8 cellular contexts compared by ENCODE assay signal in the genomic region with DNA sequence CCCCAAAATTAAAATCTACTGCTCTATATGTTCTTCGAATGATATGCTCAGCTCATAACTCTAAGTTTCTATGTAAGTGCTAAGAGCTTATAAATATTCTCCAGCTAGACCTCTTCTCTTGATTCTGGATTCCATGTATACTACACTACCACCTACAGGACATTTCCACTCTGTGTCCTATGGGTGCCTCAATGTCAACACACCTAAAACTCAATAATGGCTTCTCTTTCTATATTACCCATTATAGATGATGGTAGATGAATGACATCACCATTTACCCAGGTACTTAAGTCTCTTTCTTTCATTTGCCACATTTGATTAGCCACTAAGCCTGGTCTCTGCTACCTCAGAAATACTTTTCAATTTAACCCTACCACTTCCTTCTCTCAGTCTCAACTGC. TPM values are rescaled to one million over a fixed set of nuclear protein-coding genes. Genes with fewer than 3 reads are reported as not detected.
DNase-seq lines count a peak whose midpoint lies in the region; ATAC-seq and TF ChIP-seq lines count a peak whose summit lies in the region.

No MANE protein-coding gene starts in this region.

- no peak overlapping the region for H3K9ac ChIP-seq in HCT116 (ENCODE audit: low read length)

- H3K79me2 ChIP-seq in HCT116 (ENCODE audit: insufficient read depth, low read length) = no peaks in the 10 kb centered on the region

- peaks cover 13 to 28% of the 10 kb centered on the region in 2 experiments for H3K4me1 ChIP-seq in HCT116 (ENCODE audit: control insufficient read depth in 1 of 2, insufficient read depth in 2 of 2, low read length in 2 of 2)
- no peaks in the 10 kb centered on the region for H3K4me1 ChIP-seq in tibial artery

- H4K20me1 ChIP-seq in HCT116 (ENCODE audit: insufficient read depth) = no peaks in the 10 kb centered on the region

- ATAC-seq in HCT116 = peak; percentile 75

- H3K4me2 ChIP-seq in HCT116 (ENCODE audit: low read length) = no peak overlapping the region

- H3K9me3 ChIP-seq in HCT116 (ENCODE audit: control insufficient read depth in 1 of 2, insufficient read depth in 1 of 2, low read depth in 1 of 2, low read length in 2 of 2) (no peaks in the 10 kb centered on the region), tibial artery (no peaks in the 10 kb centered on the region)

- no peaks in the 10 kb centered on the region for H3K36me3 ChIP-seq in HCT116 (ENCODE audit: control insufficient read depth in 1 of 2, insufficient read depth in 2 of 2, low read length in 2 of 2)
- peaks cover 0 to 6% (median 0%) of the 10 kb centered on the region in 3 donors for H3K36me3 ChIP-seq in tibial artery

- H2AFZ ChIP-seq in HCT116 (ENCODE audit: low read depth, low read length, poor library complexity, severe bottlenecking) = no peak overlapping the region

- POLR2A ChIA-PET in HCT116 (lab: Charles Lee) = no interaction called here

- RAD21 ChIA-PET in HCT116 (lab: Charles Lee; ENCODE audit: low non-redundant PET in 1 of 2, low total read pairs in 2 of 2, uncharacterized antibody in 2 of 2, unreplicated experiment in 2 of 2) = interaction anchor here (0.7 to 2.1 kb wide), 3 partner anchors 87 to 240 kb away, joined by 3 to 13 read pairs (median 6); no protein-coding TSS in a partner anchor

- H3K9me2 ChIP-seq in HCT116 (ENCODE audit: insufficient read depth) = no peaks in the 10 kb centered on the region

- peak; percentile 27 for DNase-seq in HCT116 (ENCODE audit: low read depth, low spot score)
- peak; percentile 39 for DNase-seq in RKO (ENCODE audit: low spot score)
- DNase-seq in glomerular visceral epithelial cell (ENCODE audit: extremely low spot score) = peak; percentile 20
- no peak for DNase-seq in tibial artery
- DNase-seq in cerebellum (ENCODE audit: low spot score) = no peak
- DNase-seq in hypothalamus (lab: John Stamatoyannopoulos, UW) = no peak
- no peak for DNase-seq in activated CD4-positive, alpha-beta T cell treated with anti-CD3 and anti-CD28 coated beads, Interleukin-2, amount 50 U/mL, for 1 hour

- TF ChIP-seq CTCF in C4-2B (conservative IDR thresholded peaks at IDR 0.05) (peak; percentile 60), HCT116 (IDR thresholded peaks at IDR 0.05 in 2 of 3, conservative IDR thresholded peaks at IDR 0.05 in 1 of 3; ENCODE audit: borderline replicate concordance in 1 of 3, insufficient read depth in 1 of 3, low read depth in 2 of 3, low read length in 2 of 3) (peak; percentile 40 to 65 (median 58); a peak in 5 of 6 replicates), tibial artery (IDR thresholded peaks at IDR 0.05) (peak in 1 of 2 experiments; percentile 23)

- CTCF ChIA-PET in HCT116 (lab: Charles Lee) = interaction anchor here (0.6 to 2.2 kb wide), 7 partner anchors 9 to 240 kb away, joined by 3 to 17 read pairs (median 4); no protein-coding TSS in a partner anchor

- H3K27ac ChIP-seq in C4-2B (no peak overlapping the region), HCT116 (ENCODE audit: low read depth, low read length) (no peak overlapping the region), tibial artery (no peak overlapping the region)

- peak; percentile 73 for TF ChIP-seq RAD21 in HCT116 (IDR thresholded peaks at IDR 0.05; ENCODE audit: low read depth)

- intact Hi-C loops in HCT116 (cut with micrococcal nuclease) = loop anchor here (2.0 kb wide), 2 partner anchors 87 to 237 kb away; no protein-coding TSS in a partner anchor
- intact Hi-C loops in tibial artery (cut with DNase I; ENCODE audit: low total_unique reads) = no loop called here

- H3K27me3 ChIP-seq in HCT116 (ENCODE audit: insufficient read depth, low read length) (no peaks in the 10 kb centered on the region), tibial artery (no peaks in the 10 kb centered on the region)

- BruUV-seq in HCT116 (replicated peaks; lab: Mats Ljungman, UMichigan) = no TSS peak

- no peak for TF ChIP-seq POLR2A in HCT116 (IDR thresholded peaks at IDR 0.05; ENCODE audit: borderline replicate concordance, extremely low read depth, insufficient read depth, insufficient read length)

- no peak overlapping the region for H3K4me3 ChIP-seq in HCT116 (replicated peaks in 1 of 2; ENCODE audit: low read depth in 1 of 2, low read length in 2 of 2)
- no peak overlapping the region for H3K4me3 ChIP-seq in tibial artery

TF ChIP-seq in HCT116, 20 proteins besides CTCF, POLR2A, EP300 and RAD21:
- TF ChIP-seq JUND (IDR thresholded peaks at IDR 0.05) = no peak
- TF ChIP-seq CBX3 (IDR thresholded peaks at IDR 0.05; ENCODE audit: low read depth) = no peak
- no peak for TF ChIP-seq ELF1 (IDR thresholded peaks at IDR 0.05; ENCODE audit: borderline replicate concordance, low read depth)
- TF ChIP-seq ZFX (IDR thresholded peaks at IDR 0.05) = no peak
- TF ChIP-seq YY1 (IDR thresholded peaks at IDR 0.05; ENCODE audit: extremely low read depth, insufficient replicate concordance, low read depth, low read length) = no peak
- no peak for TF ChIP-seq TCF7L2 (IDR thresholded peaks at IDR 0.05; ENCODE audit: borderline replicate concordance, extremely low read depth, insufficient read depth, insufficient read length)
- no peak for TF ChIP-seq EGR1 (IDR thresholded peaks at IDR 0.05; ENCODE audit: low read depth)
- no peak for TF ChIP-seq SRF (IDR thresholded peaks at IDR 0.05; ENCODE audit: low read depth)
- TF ChIP-seq CEBPB (IDR thresholded peaks at IDR 0.05; ENCODE audit: low read depth) = no peak
- no peak for TF ChIP-seq SIN3A (IDR thresholded peaks at IDR 0.05; ENCODE audit: low read depth)
- TF ChIP-seq, protein P1, sequence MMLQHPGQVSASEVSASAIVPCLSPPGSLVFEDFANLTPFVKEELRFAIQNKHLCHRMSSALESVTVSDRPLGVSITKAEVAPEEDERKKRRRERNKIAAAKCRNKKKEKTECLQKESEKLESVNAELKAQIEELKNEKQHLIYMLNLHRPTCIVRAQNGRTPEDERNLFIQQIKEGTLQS (IDR thresholded peaks at IDR 0.05) = no peak
- TF ChIP-seq POLR2AphosphoS5 (IDR thresholded peaks at IDR 0.05; ENCODE audit: low read depth, low read length) = no peak
- TF ChIP-seq, protein P2, sequence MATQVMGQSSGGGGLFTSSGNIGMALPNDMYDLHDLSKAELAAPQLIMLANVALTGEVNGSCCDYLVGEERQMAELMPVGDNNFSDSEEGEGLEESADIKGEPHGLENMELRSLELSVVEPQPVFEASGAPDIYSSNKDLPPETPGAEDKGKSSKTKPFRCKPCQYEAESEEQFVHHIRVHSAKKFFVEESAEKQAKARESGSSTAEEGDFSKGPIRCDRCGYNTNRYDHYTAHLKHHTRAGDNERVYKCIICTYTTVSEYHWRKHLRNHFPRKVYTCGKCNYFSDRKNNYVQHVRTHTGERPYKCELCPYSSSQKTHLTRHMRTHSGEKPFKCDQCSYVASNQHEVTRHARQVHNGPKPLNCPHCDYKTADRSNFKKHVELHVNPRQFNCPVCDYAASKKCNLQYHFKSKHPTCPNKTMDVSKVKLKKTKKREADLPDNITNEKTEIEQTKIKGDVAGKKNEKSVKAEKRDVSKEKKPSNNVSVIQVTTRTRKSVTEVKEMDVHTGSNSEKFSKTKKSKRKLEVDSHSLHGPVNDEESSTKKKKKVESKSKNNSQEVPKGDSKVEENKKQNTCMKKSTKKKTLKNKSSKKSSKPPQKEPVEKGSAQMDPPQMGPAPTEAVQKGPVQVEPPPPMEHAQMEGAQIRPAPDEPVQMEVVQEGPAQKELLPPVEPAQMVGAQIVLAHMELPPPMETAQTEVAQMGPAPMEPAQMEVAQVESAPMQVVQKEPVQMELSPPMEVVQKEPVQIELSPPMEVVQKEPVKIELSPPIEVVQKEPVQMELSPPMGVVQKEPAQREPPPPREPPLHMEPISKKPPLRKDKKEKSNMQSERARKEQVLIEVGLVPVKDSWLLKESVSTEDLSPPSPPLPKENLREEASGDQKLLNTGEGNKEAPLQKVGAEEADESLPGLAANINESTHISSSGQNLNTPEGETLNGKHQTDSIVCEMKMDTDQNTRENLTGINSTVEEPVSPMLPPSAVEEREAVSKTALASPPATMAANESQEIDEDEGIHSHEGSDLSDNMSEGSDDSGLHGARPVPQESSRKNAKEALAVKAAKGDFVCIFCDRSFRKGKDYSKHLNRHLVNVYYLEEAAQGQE (IDR thresholded peaks at IDR 0.05; ENCODE audit: low read depth) = no peak
- no peak for TF ChIP-seq EZH2phosphoT487 (IDR thresholded peaks at IDR 0.05; ENCODE audit: borderline replicate concordance)
- TF ChIP-seq FOSL1 (IDR thresholded peaks at IDR 0.05; ENCODE audit: low read depth) = no peak
- no peak for TF ChIP-seq ZNF274 (IDR thresholded peaks at IDR 0.05; ENCODE audit: low read depth, low read length)
- TF ChIP-seq, protein P3, sequence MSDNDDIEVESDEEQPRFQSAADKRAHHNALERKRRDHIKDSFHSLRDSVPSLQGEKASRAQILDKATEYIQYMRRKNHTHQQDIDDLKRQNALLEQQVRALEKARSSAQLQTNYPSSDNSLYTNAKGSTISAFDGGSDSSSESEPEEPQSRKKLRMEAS (IDR thresholded peaks at IDR 0.05) = no peak
- TF ChIP-seq EZH2 (IDR thresholded peaks at IDR 0.05) = no peak

RNA-seq across cellular contexts. Expression of a gene that starts 41.3 kb away (rescaled TPM):
- 3.0 TPM for total RNA-seq in HCT116 (2021; ENCODE audit: unreplicated experiment)
- 2.2 and 2.8 TPM in 2 replicates for polyA plus RNA-seq in HCT116 (2012)
- total RNA-seq in cerebellum = 1.00 TPM

Comparison
In these comparisons a context has a peak if more than half of its experiments do, and no peak if none do; other contexts are left out.
1. DNase-seq: peak in HCT116 (single experiment), RKO (single experiment) and glomerular visceral epithelial cell (single experiment); none in tibial artery (0 of 2), cerebellum (single experiment), hypothalamus (0 of 51) and activated CD4-positive, alpha-beta T cell treated with anti-CD3 and anti-CD28 coated beads, Interleukin-2, amount 50 U/mL, for 1 hour (single experiment).